In genomic region chr9:36988848-36989247, GRCh38 we compare ENCODE assay signal across 20 cellular contexts. TPM values are rescaled to one million over a fixed set of nuclear protein-coding genes. Genes with fewer than 3 reads are reported as not detected.
DNase-seq lines count a peak whose midpoint lies in the region; ATAC-seq, FAIRE-seq and TF ChIP-seq lines count a peak whose summit lies in the region.
"Had no signal": no experiment of that assay in that cellular context is flagged by ENCODE, and none has a peak within 500 bp of the region (broad histone marks: within the 10 kb centered on the region; RNA-seq: fewer than 3 reads in every experiment).

No MANE protein-coding gene starts in this region.

- H3K27ac ChIP-seq in OCI-LY3 (ENCODE audit: low read length) (peak overlapping the region; percentile 44), GM12878 (ENCODE audit: control insufficient read depth, insufficient read depth) (peak overlapping the region; percentile 54)
- H3K27ac ChIP-seq: 22Rv1, SJCRH30 had no signal

- intact Hi-C loops in GM12878 (cut with micrococcal nuclease; ENCODE audit: unreplicated experiment) = no loop called here

- FAIRE-seq in GM12878 (lab: Jason Lieb, UNC) = no peak
- FAIRE-seq: D721Med had no signal

- H3K4me1 ChIP-seq in OCI-LY3 (ENCODE audit: low read length) = peaks cover 45% of the 10 kb centered on the region
- H3K4me1 ChIP-seq in GM12878 (ENCODE audit: control insufficient read depth, insufficient read depth, low read length) = peaks cover 37% of the 10 kb centered on the region
- H3K4me1 ChIP-seq: SJCRH30 had no signal

- no peak overlapping the region for H3K4me3 ChIP-seq in OCI-LY3 (ENCODE audit: low read length)
- no peak overlapping the region for H3K4me3 ChIP-seq in GM12878
- H3K4me3 ChIP-seq: SJCRH30 had no signal

- TF ChIP-seq POLR2A in GM12878 (IDR thresholded peaks at IDR 0.05; ENCODE audit: low read depth, low read length) = no peak

- H2AFZ ChIP-seq in OCI-LY3 (ENCODE audit: low read depth, low read length) (no peak overlapping the region), GM12878 (ENCODE audit: control insufficient read depth, low read depth, low read length) (no peak overlapping the region)

- BruUV-seq in GM12878 (replicated peaks; lab: Mats Ljungman, UMichigan) = no TSS peak

- TF ChIP-seq CTCF in OCI-LY3 (IDR thresholded peaks at IDR 0.05; ENCODE audit: low read depth, low read length) (no peak), GM12878 (IDR thresholded peaks at IDR 0.05 in 2 of 3, conservative IDR thresholded peaks at IDR 0.05 in 1 of 3; ENCODE audit: control insufficient read depth in 2 of 3, extremely low read depth in 1 of 3, insufficient read depth in 1 of 3, low read depth in 3 of 3, low read length in 3 of 3) (no peak)

- WGBS in GM12878 (ENCODE audit: insufficient coverage, insufficient replicate concordance, low lambda C conversion rate, missing lambda C conversion rate) = 16% methylated on average over 6 of the region's 6 CpGs

- SMC1A ChIA-PET in GM12878 (lab: Charles Lee; ENCODE audit: uncharacterized antibody, unreplicated experiment) = interaction anchor here (1.3 to 1.9 kb wide), 6 partner anchors 12 to 335 kb away, joined by 3 to 4 read pairs (median 3); no protein-coding TSS in a partner anchor

- H3K4me2 ChIP-seq in OCI-LY3 (ENCODE audit: low read length) = no peak overlapping the region
- peak overlapping the region; percentile 39; the same call in 1 of the 2 replicates for H3K4me2 ChIP-seq in GM12878 (ENCODE audit: control insufficient read depth, insufficient read depth)

- no peak for TF ChIP-seq EP300 in GM12878 (IDR thresholded peaks at IDR 0.05; ENCODE audit: borderline replicate concordance in 1 of 2, control insufficient read depth in 1 of 2, low read depth in 2 of 2, low read length in 2 of 2)

- in situ Hi-C loops in GM12878 (cut with MboI) = no loop called here

- H3K27me3 ChIP-seq in OCI-LY3 (ENCODE audit: low read depth, low read length) (no peaks in the 10 kb centered on the region), GM12878 (replicated peaks in 1 of 2; ENCODE audit: control insufficient read depth in 2 of 2, insufficient read depth in 2 of 2, low read length in 1 of 2) (no peaks in the 10 kb centered on the region)
- H3K27me3 ChIP-seq: SJCRH30 had no signal

- H3K9ac ChIP-seq in OCI-LY3 (ENCODE audit: low read length) = no peak overlapping the region
- no peak overlapping the region for H3K9ac ChIP-seq in GM12878 (ENCODE audit: control insufficient read depth, insufficient read depth, low read length)

- no peak for ATAC-seq in GM12878
- ATAC-seq in GM21367 (IDR thresholded peaks at IDR 0.05; ENCODE audit: unreplicated experiment) = no peak

- POLR2A ChIA-PET in GM12878 (lab: Charles Lee) = interaction anchor here (0.5 to 1.3 kb wide), 3 partner anchors 10 to 181 kb away, joined by 3 to 5 read pairs (median 3); no protein-coding TSS in a partner anchor

- H4K20me1 ChIP-seq in OCI-LY3 (ENCODE audit: insufficient read depth, low read length) = peaks cover 59% of the 10 kb centered on the region
- H4K20me1 ChIP-seq in GM12878 (ENCODE audit: control insufficient read depth, insufficient read depth) = no peaks in the 10 kb centered on the region

- H3K36me3 ChIP-seq in OCI-LY3 (replicated peaks; ENCODE audit: low read depth, low read length) = peaks cover 75% of the 10 kb centered on the region
- H3K36me3 ChIP-seq in GM12878 (ENCODE audit: control insufficient read depth in 2 of 2, insufficient read depth in 2 of 2, low read length in 1 of 2) = peaks cover 31 to 43% of the 10 kb centered on the region in 2 experiments; a peak in 3 of 4 replicates
- H3K36me3 ChIP-seq: SJCRH30 had no signal

- RAD21 ChIA-PET in GM12878 (lab: Charles Lee; ENCODE audit: unreplicated experiment) = interaction anchor here (0.9 to 2.8 kb wide), 4 partner anchors 11 to 198 kb away, joined by 3 to 12 read pairs (median 3); no protein-coding TSS in a partner anchor

- no peak for TF ChIP-seq RAD21 in GM12878 (IDR thresholded peaks at IDR 0.05; ENCODE audit: insufficient read depth, low read depth, low read length)

- H3K79me2 ChIP-seq in OCI-LY3 (ENCODE audit: low read length) = peaks cover 100% of the 10 kb centered on the region
- H3K79me2 ChIP-seq in GM12878 (ENCODE audit: control insufficient read depth, insufficient read depth, low read length) = peaks cover 79% of the 10 kb centered on the region

- DNase-seq in activated effector memory CD4-positive, alpha-beta T cell treated with anti-CD3 and anti-CD28 coated beads, Interleukin-2, amount 50 U/mL, for 16 hours = peak; percentile 43
- no peak for DNase-seq in activated effector memory CD4-positive, alpha-beta T cell treated with Interleukin-2 at 50 U/mL for 16 hours
- no peak for DNase-seq in GM12878 (ENCODE audit: low read depth, low spot score)
- DNase-seq in DMS53 (lab: John Stamatoyannopoulos, UW) = no peak
- no peak for DNase-seq in NK-92 treated with Interleukin-12 subunit alpha and Interleukin-12 subunit beta, amount 100 ng/mL, for 24 hours (lab: John Stamatoyannopoulos, UW)
- DNase-seq in amygdala (lab: John Stamatoyannopoulos, UW) = no peak
- DNase-seq: CD8-positive, alpha-beta memory T cell; GOT3; KBM-7; NCI-H1436; NCI-H2029 treated with DMSO at 0.1 percent for 48 hours; NCI-H510A treated with DMSO at 0.1 percent for 48 hours; OCI-M1; SJCRH30 had no signal

- CTCF ChIA-PET in GM12878 (lab: Yijun Ruan, JAX) = interaction anchor here (1.0 to 1.9 kb wide), 6 partner anchors 10 to 151 kb away, joined by 3 to 14 read pairs (median 3); no protein-coding TSS in a partner anchor

- no peaks in the 10 kb centered on the region for H3K9me3 ChIP-seq in OCI-LY3 (ENCODE audit: insufficient read depth, low read length)
- peaks cover 7% of the 10 kb centered on the region; the same call in 2 of the 3 replicates for H3K9me3 ChIP-seq in GM12878 (replicated peaks; ENCODE audit: control insufficient read depth, insufficient read depth, low read length)

TF ChIP-seq in GM12878, 131 proteins besides CTCF, POLR2A, EP300 and RAD21:
- TF ChIP-seq, protein P1, sequence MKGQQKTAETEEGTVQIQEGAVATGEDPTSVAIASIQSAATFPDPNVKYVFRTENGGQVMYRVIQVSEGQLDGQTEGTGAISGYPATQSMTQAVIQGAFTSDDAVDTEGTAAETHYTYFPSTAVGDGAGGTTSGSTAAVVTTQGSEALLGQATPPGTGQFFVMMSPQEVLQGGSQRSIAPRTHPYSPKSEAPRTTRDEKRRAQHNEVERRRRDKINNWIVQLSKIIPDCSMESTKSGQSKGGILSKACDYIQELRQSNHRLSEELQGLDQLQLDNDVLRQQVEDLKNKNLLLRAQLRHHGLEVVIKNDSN (IDR thresholded peaks at IDR 0.05; ENCODE audit: borderline replicate concordance, extremely low read length, insufficient read depth, low read depth, low read length) = peak; percentile 57
- TF ChIP-seq POU2F2 (IDR thresholded peaks at IDR 0.05; ENCODE audit: borderline replicate concordance, low read depth, low read length) = no peak
- TF ChIP-seq YY1 (IDR thresholded peaks at IDR 0.05; ENCODE audit: low read depth, low read length) = peak; percentile 40; the same call in 1 of the 2 replicates
- no peak for TF ChIP-seq BCL3 (IDR thresholded peaks at IDR 0.05; ENCODE audit: borderline replicate concordance, insufficient read depth, low read depth, low read length, poor library complexity, severe bottlenecking)
- TF ChIP-seq ASH2L (IDR thresholded peaks at IDR 0.05; ENCODE audit: borderline replicate concordance, low read depth) = no peak
- TF ChIP-seq TCF12 (IDR thresholded peaks at IDR 0.05; ENCODE audit: low read depth, low read length) = peak; percentile 67; the same call in 1 of the 2 replicates
- no peak for TF ChIP-seq POLR2AphosphoS5 (IDR thresholded peaks at IDR 0.05; ENCODE audit: low read length)
- no peak for TF ChIP-seq HDGF (IDR thresholded peaks at IDR 0.05)
- TF ChIP-seq TCF3 (IDR thresholded peaks at IDR 0.05; ENCODE audit: borderline replicate concordance, insufficient read depth, low read depth, low read length) = peak; percentile 72; the same call in 1 of the 2 replicates
- TF ChIP-seq BHLHE40 (IDR thresholded peaks at IDR 0.05; ENCODE audit: borderline replicate concordance in 1 of 2, low read depth in 2 of 2, low read length in 1 of 2) = peak in 1 of 2 experiments; percentile 31; a peak in 1 of 4 replicates

RNA-seq across cellular contexts. Expression of gene PAX5, which starts 45.2 kb away (rescaled TPM):
- 196 and 209 TPM in 2 replicates for total RNA-seq in GM12878 (2013; cell fraction: nucleolus; rRNA removed)
- total RNA-seq in GM12878 (2014; rRNA removed) (45.7 and 45.9 TPM in 2 replicates), GM12878 (2014; rRNA removed; fragmentation: Illumina TruSeq; extraction: Trizol) (27.3 and 28.1 TPM in 2 replicates), GM12878 (2021) (118 and 123 TPM in 2 replicates)
- 24.5 TPM for polyA plus RNA-seq in GM12878 (2011; ENCODE audit: low read depth)
- polyA plus RNA-seq in GM12878 (2011; rRNA removed) (12.7 and 23.6 TPM in 2 replicates), GM12878 (2014; fragmentation: Illumina TruSeq; extraction: Trizol) (29.9 and 48.1 TPM in 2 replicates), GM12878 (2014; fragmentation: Nextera tagmentation; extraction: Ambion mirVana) (1 to 10 TPM; 2.2 to 2.4 TPM), GM12878 (2014; rRNA removed) (36.8 and 44.5 TPM in 2 replicates), GM12878 (2016; fragmentation: Nextera tagmentation; extraction: Ambion mirVana) (10 to 100 TPM; 31.2 to 32.6 TPM)
- 26.7 and 29.9 TPM in 2 replicates for polyA plus RNA-seq in GM12878 (2011; cell fraction: cytosol; rRNA removed)
- polyA plus RNA-seq in GM12878 (2011; cell fraction: nucleus; rRNA removed) = 57.1 and 80.5 TPM in 2 replicates
- polyA plus RNA-seq in GM12878 (2012) = 41.7 and 47.1 TPM in 2 replicates
- polyA minus RNA-seq in GM12878 (2011; rRNA and poly(A)+ RNA removed) = 57.6 and 59.1 TPM in 2 replicates
- 23.0 and 30.2 TPM in 2 replicates for polyA minus RNA-seq in GM12878 (2011; cell fraction: cytosol; rRNA and poly(A)+ RNA removed)
- 66.4 and 122 TPM in 2 replicates for polyA minus RNA-seq in GM12878 (2011; cell fraction: nucleus; rRNA and poly(A)+ RNA removed)
- polyA plus RNA-seq: AG04450; BJ; CD8-positive, alpha-beta memory T cell had no signal
